Comparison of ENCODE assay signal across 1 cellular context in genomic region chr10:28020993-28021982, GRCh38.
TF ChIP-seq lines count a peak whose summit lies in the region.

No MANE protein-coding gene starts in this region.

TF ChIP-seq in HCT116, 20 proteins besides CTCF, POLR2A, EP300 and RAD21 (continued from another document):
- TF ChIP-seq SP1 (IDR thresholded peaks at IDR 0.05; ENCODE audit: low read depth), result no peak
- no peak for TF ChIP-seq ZFX (IDR thresholded peaks at IDR 0.05)
